ENCODE assay signal across 8 cellular contexts in the genomic region with DNA sequence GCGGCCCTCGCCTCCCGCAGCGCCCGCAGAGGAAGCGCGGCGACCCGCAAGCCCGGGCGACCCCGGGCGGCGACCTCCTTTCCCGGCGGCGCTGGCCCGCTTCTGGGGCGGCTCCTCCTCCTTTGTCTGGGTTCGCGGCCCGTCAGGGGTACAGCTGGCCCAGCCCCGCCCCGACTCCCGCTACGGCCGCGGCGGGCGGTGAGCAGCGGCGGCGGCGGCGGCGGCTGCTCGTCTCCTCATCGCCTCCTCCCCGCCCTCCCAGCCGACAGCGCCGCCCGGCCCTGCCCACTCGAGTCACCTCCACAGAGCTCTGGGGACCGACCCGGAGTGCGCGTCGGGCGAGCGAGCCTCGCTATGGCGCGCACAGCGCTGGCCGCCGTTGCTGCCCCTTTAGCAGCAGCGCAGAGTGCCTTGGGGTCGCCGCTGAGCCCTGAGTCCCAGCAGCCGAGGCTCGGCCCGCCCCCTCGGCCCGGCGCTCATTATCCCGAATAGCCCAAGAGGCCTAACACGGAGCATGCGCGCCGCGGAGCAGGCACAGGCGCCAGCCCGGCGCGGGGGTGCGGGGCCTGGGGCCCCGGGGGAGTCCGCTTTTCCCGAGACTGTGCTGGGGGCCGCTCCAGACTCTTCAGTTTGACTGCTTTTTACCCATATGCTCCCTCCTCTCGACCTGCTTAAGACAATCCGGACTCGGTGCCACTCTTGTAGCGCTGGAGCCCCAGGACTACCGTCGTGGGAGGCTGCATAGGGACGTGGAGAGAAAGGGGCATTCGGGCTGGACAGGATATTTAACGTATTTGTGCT. TPM values are rescaled to one million over a fixed set of nuclear protein-coding genes. Genes with fewer than 3 reads are reported as not detected.
A peak's percentile ranks its signal among the peaks of the same experiment; 100 is the strongest.
DNase-seq lines count a peak whose midpoint lies in the region; ATAC-seq and TF ChIP-seq lines count a peak whose summit lies in the region.

A gene (minus strand): TSS at position 104 of the 801 bp plus-strand sequence. CDS start 295 bp downstream, outside the sequence.

- H3K4me3 Mint-ChIP-seq in CD4-positive, CD25-positive, alpha-beta regulatory T cell = peak within 1 kb of the TSS; percentile 85 to 97 (median 92)
- peak within 1 kb of the TSS; percentile 84 for H3K4me3 Mint-ChIP-seq in activated CD8-positive, alpha-beta T cell treated with anti-CD3 and anti-CD28 coated beads for 36 hours

- H3K9me3 Mint-ChIP-seq in CD4-positive, CD25-positive, alpha-beta regulatory T cell = peaks cover 0 to 5% (median 2%) of the 10 kb centered on the region in 7 donors
- H3K9me3 Mint-ChIP-seq in activated CD8-positive, alpha-beta T cell treated with anti-CD3 and anti-CD28 coated beads for 36 hours = peaks cover 13% of the 10 kb centered on the region

- intact Hi-C loops in activated CD8-positive, alpha-beta T cell treated with anti-CD3 and anti-CD28 coated beads for 36 hours (cut with micrococcal nuclease) = loop anchor here (5.0 kb wide), 2 partner anchors 81 to 369 kb away; a partner anchor contains a TSS

- WGBS in lung, 2 donors = 0 to 1% methylated on average over 48 to 90 of the region's 90 CpGs

- H3K27me3 Mint-ChIP-seq in CD4-positive, CD25-positive, alpha-beta regulatory T cell = peaks cover 59% of the 10 kb centered on the region
- no peaks in the 10 kb centered on the region for H3K27me3 Mint-ChIP-seq in activated CD8-positive, alpha-beta T cell treated with anti-CD3 and anti-CD28 coated beads for 36 hours

- no peaks in the 10 kb centered on the region for H3K36me3 ChIP-seq in CD4-positive, CD25-positive, alpha-beta regulatory T cell (ENCODE audit: control insufficient read depth, insufficient read depth, low read length)
- no peaks in the 10 kb centered on the region for H3K36me3 ChIP-seq in lung (ENCODE audit: control insufficient read depth in 2 of 2, insufficient read depth in 2 of 2, low read length in 2 of 2)

- H3K27ac Mint-ChIP-seq in CD4-positive, CD25-positive, alpha-beta regulatory T cell = peak within 1 kb of the TSS; percentile 87 to 97 (median 94)
- peak within 1 kb of the TSS; percentile 91 for H3K27ac Mint-ChIP-seq in activated CD8-positive, alpha-beta T cell treated with anti-CD3 and anti-CD28 coated beads for 36 hours

- CTCF ChIA-PET in activated CD8-positive, alpha-beta T cell treated with anti-CD3 and anti-CD28 coated beads for 36 hours (lab: Charles Lee) = no interaction called here

- peak; percentile 80 to 83 for ATAC-seq in CD4-positive, CD25-positive, alpha-beta regulatory T cell (ENCODE audit: low read depth in 2 of 2)
- ATAC-seq in GM19395 (IDR thresholded peaks at IDR 0.05; ENCODE audit: unreplicated experiment) (peak; percentile 83), HG03558 (IDR thresholded peaks at IDR 0.05; ENCODE audit: extremely low read depth, unreplicated experiment) (peak; percentile 77), lung (ENCODE audit: insufficient read depth, low FRiP score) (peak; percentile 93)
- ATAC-seq in activated CD8-positive, alpha-beta T cell treated with anti-CD3 and anti-CD28 coated beads for 36 hours = peak; percentile 77

- H3K36me3 Mint-ChIP-seq in CD4-positive, CD25-positive, alpha-beta regulatory T cell = peaks cover 3% of the 10 kb centered on the region
- peaks cover 10% of the 10 kb centered on the region for H3K36me3 Mint-ChIP-seq in activated CD8-positive, alpha-beta T cell treated with anti-CD3 and anti-CD28 coated beads for 36 hours (ENCODE audit: low read depth)

- POLR2A ChIA-PET in activated CD8-positive, alpha-beta T cell treated with anti-CD3 and anti-CD28 coated beads for 36 hours (lab: Charles Lee) = interaction anchor here (0.7 to 1.2 kb wide), 5 partner anchors 13 to 230 kb away, joined by 3 to 4 read pairs (median 4); no protein-coding TSS in a partner anchor

- peak within 1 kb of the TSS; percentile 87 for H3K4me3 ChIP-seq in CD4-positive, CD25-positive, alpha-beta regulatory T cell (ENCODE audit: low read depth, low read length)
- peak within 1 kb of the TSS; percentile 78 for H3K4me3 ChIP-seq in lung

- peaks cover 3 to 4% of the 10 kb centered on the region in 2 experiments for H3K9me3 ChIP-seq in CD4-positive, CD25-positive, alpha-beta regulatory T cell (ENCODE audit: control insufficient read depth in 2 of 2, low read length in 2 of 2)
- H3K9me3 ChIP-seq in lung (ENCODE audit: control insufficient read depth in 2 of 2, insufficient read depth in 1 of 2, low read length in 1 of 2) = no peaks in the 10 kb centered on the region

- peaks cover 20% of the 10 kb centered on the region for H3K4me1 ChIP-seq in CD4-positive, CD25-positive, alpha-beta regulatory T cell (ENCODE audit: control insufficient read depth, insufficient read depth, low read length, poor library complexity, severe bottlenecking)
- peaks cover 4 to 24% of the 10 kb centered on the region in 2 donors for H3K4me1 ChIP-seq in lung (ENCODE audit: control insufficient read depth in 2 of 2, insufficient read depth in 2 of 2, low read length in 2 of 2)

- no peak for TF ChIP-seq CTCF in activated CD8-positive, alpha-beta T cell treated with anti-CD3 and anti-CD28 coated beads for 36 hours (IDR thresholded peaks at IDR 0.05)
- TF ChIP-seq CTCF in lung (IDR thresholded peaks at IDR 0.05; ENCODE audit: control extremely low read depth, extremely low read depth) = no peak

- peaks cover 12% of the 10 kb centered on the region for H3K27me3 ChIP-seq in CD4-positive, CD25-positive, alpha-beta regulatory T cell (ENCODE audit: control insufficient read depth, insufficient read depth, low read length)
- H3K27me3 ChIP-seq in lung (ENCODE audit: control insufficient read depth, insufficient read depth) = no peaks in the 10 kb centered on the region

- H3K27ac ChIP-seq in CD4-positive, CD25-positive, alpha-beta regulatory T cell (ENCODE audit: insufficient read depth, low read length, poor library complexity, severe bottlenecking) = peak within 1 kb of the TSS; percentile 77
- peak within 1 kb of the TSS; percentile 99 to 100 for H3K27ac ChIP-seq in lung (ENCODE audit: low read depth in 1 of 2, low read length in 1 of 2)

- peaks cover 22 to 54% (median 37%) of the 10 kb centered on the region in 4 donors for H3K4me1 Mint-ChIP-seq in CD4-positive, CD25-positive, alpha-beta regulatory T cell
- H3K4me1 Mint-ChIP-seq in activated CD8-positive, alpha-beta T cell treated with anti-CD3 and anti-CD28 coated beads for 36 hours (ENCODE audit: low read depth) = peaks cover 33% of the 10 kb centered on the region

- DNase-seq in CD4-positive, CD25-positive, alpha-beta regulatory T cell = peak; percentile 75 to 81 (median 77)
- DNase-seq in NCI-H774 (lab: John Stamatoyannopoulos, UW) = peak; percentile 57
- DNase-seq in activated CD8-positive, alpha-beta T cell treated with anti-CD3 and anti-CD28 coated beads for 36 hours = peak; percentile 81
- peak; percentile 95 for DNase-seq in ecto neural progenitor cell (ENCODE audit: low spot score)
- DNase-seq in lung (ENCODE audit: low spot score) = peak; percentile 87
- peak; percentile 63 to 65 (median 63) for DNase-seq in stimulated activated CD4-positive, alpha-beta T cell treated with anti-CD3 and anti-CD28 coated beads, TNF-alpha, amount 100 ng/mL, for 4 hours (ENCODE audit: low read depth in 3 of 3)

RNA-seq across cellular contexts. Expression of the gene that starts here (rescaled TPM):
- total RNA-seq in CD4-positive, CD25-positive, alpha-beta regulatory T cell = 13.2 TPM
- polyA plus RNA-seq in CD4-positive, CD25-positive, alpha-beta regulatory T cell = 1 to 10 TPM; 3.6 to 5.5 (median 4.8) TPM
- 10 to 100 TPM; 14.7 to 16.4 TPM for total RNA-seq in activated CD8-positive, alpha-beta T cell treated with anti-CD3 and anti-CD28 coated beads for 36 hours
- total RNA-seq in lung = 10 to 100 TPM; 25.3 to 57.1 TPM
- 10 to 100 TPM in 1 of 2 donors, 1 to 10 TPM in 1; 6.8 to 13.0 TPM for polyA plus RNA-seq in lung

Comparison
In these comparisons a context has a peak if more than half of its experiments do, and no peak if none do; other contexts are left out.
1. Peak in every context shown above with its lines: DNase-seq, ATAC-seq, H3K4me3 ChIP-seq and H3K27ac ChIP-seq.